1 cellular context compared by ENCODE assay signal in genomic region chr19:43651758-43652545, GRCh38.
TF ChIP-seq lines count a peak whose summit lies in the region.

No MANE protein-coding gene starts in this region.

TF ChIP-seq in HepG2, 621 proteins besides CTCF, POLR2A, EP300 and RAD21 (continues in another document):
- TF ChIP-seq ZBTB2 (CRISPR knock-in tag; IDR thresholded peaks at IDR 0.05; ENCODE audit: low read depth) (no peak), HNRNPH1 (optimal IDR thresholded peaks at IDR 0.05; ENCODE audit: low read depth, low read length) (no peak), ZBTB4 (CRISPR knock-in tag; IDR thresholded peaks at IDR 0.05; ENCODE audit: borderline replicate concordance) (no peak), SMYD3 (CRISPR knock-in tag; IDR thresholded peaks at IDR 0.05) (no peak), ZSCAN29 (CRISPR knock-in tag; conservative IDR thresholded peaks at IDR 0.05) (0 out of 2 replicates have a peak, but pooled peaks have one; percentile 29), RAD51 (IDR thresholded peaks at IDR 0.05; ENCODE audit: borderline replicate concordance) (no peak), ZBTB25 (CRISPR knock-in tag; IDR thresholded peaks at IDR 0.05) (no peak), HNF4A (CRISPR knock-in tag; IDR thresholded peaks at IDR 0.05) (no peak), DNMT3B (CRISPR knock-in tag; conservative IDR thresholded peaks at IDR 0.05) (no peak), KLF6 (CRISPR knock-in tag; IDR thresholded peaks at IDR 0.05) (no peak), SALL1 (CRISPR knock-in tag; IDR thresholded peaks at IDR 0.05) (peak; percentile 35; the same call in 1 of the 2 replicates), ZNF605 (CRISPR knock-in tag; IDR thresholded peaks at IDR 0.05) (no peak), ZNF879 (CRISPR knock-in tag; IDR thresholded peaks at IDR 0.05) (no peak), XBP1 (CRISPR knock-in tag; IDR thresholded peaks at IDR 0.05) (no peak), GZF1 (CRISPR knock-in tag; IDR thresholded peaks at IDR 0.05) (no peak), TCF12 (IDR thresholded peaks at IDR 0.05) (no peak), TCF12 (CRISPR knock-in tag; IDR thresholded peaks at IDR 0.05) (no peak), ZNF768 (CRISPR knock-in tag; IDR thresholded peaks at IDR 0.05) (no peak; the same call in 1 of the 2 replicates), RARG (CRISPR knock-in tag; IDR thresholded peaks at IDR 0.05; ENCODE audit: low read depth) (no peak), TIGD3 (CRISPR knock-in tag; IDR thresholded peaks at IDR 0.05; ENCODE audit: borderline replicate concordance) (no peak), ZNF362 (CRISPR knock-in tag; IDR thresholded peaks at IDR 0.05; ENCODE audit: borderline replicate concordance) (no peak), ZNF761 (CRISPR knock-in tag; conservative IDR thresholded peaks at IDR 0.05) (no peak), RARA (CRISPR knock-in tag; IDR thresholded peaks at IDR 0.05) (no peak), GATAD2A (CRISPR knock-in tag; IDR thresholded peaks at IDR 0.05) (peak; percentile 59; the same call in 1 of the 2 replicates), PHF8 (CRISPR knock-in tag; IDR thresholded peaks at IDR 0.05) (peak; percentile 70), HMGXB3 (CRISPR knock-in tag; IDR thresholded peaks at IDR 0.05; ENCODE audit: borderline replicate concordance) (no peak), CENPX (CRISPR knock-in tag; IDR thresholded peaks at IDR 0.05) (no peak), GMEB1 (CRISPR knock-in tag; IDR thresholded peaks at IDR 0.05; ENCODE audit: borderline replicate concordance) (no peak), ZNF18 (CRISPR knock-in tag; IDR thresholded peaks at IDR 0.05; ENCODE audit: insufficient replicate concordance) (no peak), ZNF83 (CRISPR knock-in tag; IDR thresholded peaks at IDR 0.05; ENCODE audit: borderline replicate concordance) (no peak), ZNF33B (CRISPR knock-in tag; IDR thresholded peaks at IDR 0.05) (no peak), NFKBIZ (CRISPR knock-in tag; IDR thresholded peaks at IDR 0.05) (no peak), NFATC3 (CRISPR knock-in tag; IDR thresholded peaks at IDR 0.05) (no peak), RERE (CRISPR knock-in tag; IDR thresholded peaks at IDR 0.05; ENCODE audit: low read depth) (no peak), KMT2A (CRISPR knock-in tag; IDR thresholded peaks at IDR 0.05) (no peak), ARID3A (IDR thresholded peaks at IDR 0.05; ENCODE audit: low read depth, low read length) (no peak)
